Comparison of ENCODE assay signal across 26 cellular contexts in genomic region chr14:85907536-85907935, GRCh38.
"Had no signal": no experiment of that assay in that cellular context is flagged by ENCODE, and none has a peak within 500 bp of the region (broad histone marks: within the 10 kb centered on the region; RNA-seq: fewer than 3 reads in every experiment).

No MANE protein-coding gene starts in this region.

- H3K27me3 Mint-ChIP-seq: progenitor cell of endocrine pancreas had no signal

- H3K36me3 ChIP-seq: left lung, neutrophil, pancreas, right atrium auricular region, suprapubic skin, transverse colon, upper lobe of right lung, uterus had no signal

- H3K4me3 Mint-ChIP-seq: naive thymus-derived CD8-positive, alpha-beta T cell; nephron progenitor cell; stimulated activated naive CD8-positive, alpha-beta T cell treated with anti-CD3 and anti-CD28 coated beads, Interleukin-15, amount 100 ng/mL, for 72 hours had no signal

- H3K4me1 ChIP-seq: left lung, right atrium auricular region, suprapubic skin, transverse colon, upper lobe of right lung, uterus had no signal

- DNase-seq: dermis blood vessel endothelial cell; effector memory CD4-positive, alpha-beta T cell; erythroblast; head of caudate nucleus; left cardiac atrium; left lung; mesenchymal stem cell; naive thymus-derived CD8-positive, alpha-beta T cell; nephron progenitor cell; stimulated activated CD4-positive, alpha-beta T cell treated with anti-CD3 and anti-CD28 coated beads, Interleukin-12 subunit alpha, Interleukin-12 subunit beta, amount 100 ng/mL, for 4 hours; stimulated activated CD4-positive, alpha-beta T cell treated with anti-CD3 and anti-CD28 coated beads, Interleukin-1b, Interleukin-23, amount 100 ng/mL, for 48 hours; stimulated activated CD4-positive, alpha-beta T cell treated with anti-CD3 and anti-CD28 coated beads, Interleukin-4, amount 100 ng/mL, for 1 hour; stimulated activated CD8-positive, alpha-beta memory T cell treated with anti-CD3 and anti-CD28 coated beads, Interleukin-4, amount 100 ng/mL, for 48 hours; stimulated activated naive CD4-positive, alpha-beta T cell; stimulated activated naive CD8-positive, alpha-beta T cell treated with anti-CD3 and anti-CD28 coated beads, Interleukin-15, amount 100 ng/mL, for 72 hours; transverse colon; upper lobe of right lung; uterus had no signal

- H3K4me1 Mint-ChIP-seq: naive thymus-derived CD8-positive, alpha-beta T cell; nephron progenitor cell; stimulated activated naive CD8-positive, alpha-beta T cell treated with anti-CD3 and anti-CD28 coated beads, Interleukin-15, amount 100 ng/mL, for 72 hours had no signal

- H3K27ac ChIP-seq: coronary artery, left lung, neutrophil, pancreas, right atrium auricular region, suprapubic skin, transverse colon, upper lobe of right lung, uterus had no signal

- H3K36me3 Mint-ChIP-seq: naive thymus-derived CD8-positive, alpha-beta T cell had no signal

- H3K27ac Mint-ChIP-seq: naive thymus-derived CD8-positive, alpha-beta T cell; nephron progenitor cell; progenitor cell of endocrine pancreas had no signal

- ATAC-seq: left cardiac atrium; left lung; naive thymus-derived CD8-positive, alpha-beta T cell; pancreas; sciatic nerve; stimulated activated naive CD8-positive, alpha-beta T cell treated with anti-CD3 and anti-CD28 coated beads, Interleukin-15, amount 100 ng/mL, for 72 hours; upper lobe of right lung had no signal

- H3K9me3 ChIP-seq: left lung, neutrophil, pancreas, right atrium auricular region, suprapubic skin, transverse colon, upper lobe of right lung, uterus had no signal

- H3K27me3 ChIP-seq: left lung, neutrophil, pancreas, right atrium auricular region, suprapubic skin, transverse colon, upper lobe of right lung, uterus had no signal

- H3K4me3 ChIP-seq: coronary artery, left lung, pancreas, right atrium auricular region, smooth muscle cell, suprapubic skin, transverse colon, upper lobe of right lung, uterus had no signal
